1 cellular context compared by ENCODE assay signal in genomic region chr5:173315495-173316352, GRCh38.
TF ChIP-seq lines count a peak whose summit lies in the region.

No MANE protein-coding gene starts in this region.

TF ChIP-seq in HepG2, 621 proteins besides CTCF, POLR2A, EP300 and RAD21:
- TF ChIP-seq MAFF (IDR thresholded peaks at IDR 0.05; ENCODE audit: low read depth, low read length) (peak; percentile 92), AGO1 (IDR thresholded peaks at IDR 0.05; ENCODE audit: low read depth, low read length, poor library complexity, severe bottlenecking) (peak; percentile 53), MAFK (conservative IDR thresholded peaks at IDR 0.05 in 1 of 2, IDR thresholded peaks at IDR 0.05 in 1 of 2; ENCODE audit: low read length in 2 of 2) (peak; percentile 90 to 94), SRSF4 (IDR thresholded peaks at IDR 0.05; ENCODE audit: low read depth, low read length, poor library complexity, severe bottlenecking) (no peak), AKAP8 (CRISPR knock-in tag; IDR thresholded peaks at IDR 0.05) (no peak; the same call in 1 of the 2 replicates), ZNF75D (CRISPR knock-in tag; IDR thresholded peaks at IDR 0.05; ENCODE audit: borderline replicate concordance) (no peak), POLR2AphosphoS5 (IDR thresholded peaks at IDR 0.05; ENCODE audit: low read depth, low read length) (peak; percentile 64), POLR2AphosphoS2 (IDR thresholded peaks at IDR 0.05; ENCODE audit: low read depth, low read length) (0 out of 2 replicates have a peak, but pooled peaks have one; percentile 63), AGO2 (optimal IDR thresholded peaks at IDR 0.05; ENCODE audit: low read depth, low read length) (peak; percentile 39), RBFOX2 (IDR thresholded peaks at IDR 0.05; ENCODE audit: low read depth, low read length) (peak; percentile 70; the same call in 1 of the 2 replicates), RBM22 (optimal IDR thresholded peaks at IDR 0.05; ENCODE audit: low read length) (peak; percentile 96), KAT8 (CRISPR knock-in tag; IDR thresholded peaks at IDR 0.05) (no peak), PAF1 (CRISPR knock-in tag; IDR thresholded peaks at IDR 0.05) (peak; percentile 94), POLR2G (IDR thresholded peaks at IDR 0.05; ENCODE audit: low read depth, low read length) (peak; percentile 78), ZC3H13 (CRISPR knock-in tag; IDR thresholded peaks at IDR 0.05) (peak; percentile 26; the same call in 1 of the 2 replicates), SRSF1 (optimal IDR thresholded peaks at IDR 0.05; ENCODE audit: low read depth, low read length) (peak; percentile 33), SALL1 (CRISPR knock-in tag; IDR thresholded peaks at IDR 0.05) (no peak), NFIC (IDR thresholded peaks at IDR 0.05; ENCODE audit: low read length) (0 out of 2 replicates have a peak, but pooled peaks have one; percentile 29), FOXA1 (IDR thresholded peaks at IDR 0.05) (no peak), FOXA1 (CRISPR knock-in tag; IDR thresholded peaks at IDR 0.05) (no peak)
- TF ChIP-seq, protein P1, sequence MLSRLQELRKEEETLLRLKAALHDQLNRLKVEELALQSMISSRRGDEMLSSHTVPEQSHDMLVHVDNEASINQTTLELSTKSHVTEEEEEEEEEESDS (CRISPR knock-in tag; IDR thresholded peaks at IDR 0.05; ENCODE audit: borderline replicate concordance) = no peak
